Comparison of ENCODE assay signal across 9 cellular contexts in the genomic region with DNA sequence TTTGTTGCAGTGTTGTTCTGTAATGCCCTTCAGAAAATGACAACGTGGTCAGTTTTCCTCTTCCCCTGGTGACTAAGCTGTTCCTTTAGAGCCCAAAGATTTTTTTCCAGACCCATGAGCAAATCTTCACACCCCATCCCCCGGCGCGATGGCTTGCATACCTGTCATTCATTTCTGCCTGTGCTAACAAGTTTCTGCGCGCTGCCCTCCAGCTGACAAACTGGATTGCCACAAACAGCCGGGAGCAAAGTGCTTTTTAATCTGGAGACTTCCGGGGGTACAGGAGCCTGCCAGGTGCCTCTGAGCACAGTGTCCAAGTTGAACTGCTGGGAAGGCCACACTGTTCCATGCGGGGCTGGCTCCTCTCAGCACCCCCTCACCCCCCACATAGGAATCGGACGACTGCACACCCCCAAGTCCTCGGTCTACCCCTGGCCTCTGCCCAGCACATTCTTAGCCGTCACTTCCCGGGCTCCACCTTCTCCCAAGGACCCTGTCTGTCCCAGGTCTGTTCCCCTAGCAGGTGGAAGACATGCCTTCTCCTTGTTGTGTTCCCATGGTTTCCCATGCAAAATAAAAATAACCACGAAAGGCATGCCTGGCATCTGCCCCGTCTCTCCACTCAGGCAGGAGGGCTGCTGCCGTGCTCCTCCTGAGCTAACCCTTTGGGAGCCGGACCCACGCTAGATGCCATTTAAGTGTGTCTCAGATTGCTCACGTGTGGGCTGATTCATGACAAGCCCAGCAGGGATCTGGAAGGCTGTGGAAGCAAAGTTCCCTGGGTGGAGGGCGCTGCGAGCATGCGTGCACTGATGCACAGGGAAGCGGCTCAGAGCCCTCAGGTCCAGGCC. TPM values are rescaled to one million over a fixed set of nuclear protein-coding genes. Genes with fewer than 3 reads are reported as not detected.
A peak's percentile ranks its signal among the peaks of the same experiment; 100 is the strongest.
DNase-seq lines count a peak whose midpoint lies in the region; ATAC-seq, FAIRE-seq and TF ChIP-seq lines count a peak whose summit lies in the region.
"Had no signal": no experiment of that assay in that cellular context is flagged by ENCODE, and none has a peak within 500 bp of the region (broad histone marks: within the 10 kb centered on the region; RNA-seq: fewer than 3 reads in every experiment).

No MANE protein-coding gene starts in this region.

- WGBS in small intestine, 3 donors, result 46 to 69% (median 55%) methylated on average over 24 of the region's 24 CpGs

- no peaks in the 10 kb centered on the region for H3K9me2 ChIP-seq in GM23338 (ENCODE audit: insufficient read depth)

- no peak overlapping the region for H3K4me2 ChIP-seq in GM23338

- no peaks in the 10 kb centered on the region for H3K9me3 ChIP-seq in small intestine (ENCODE audit: control insufficient read depth, low read depth)

- H2AFZ ChIP-seq in GM23338, result no peak overlapping the region

- H3K79me2 ChIP-seq in GM23338 (replicated peaks; ENCODE audit: insufficient read depth), result no peaks in the 10 kb centered on the region

- H3K27ac ChIP-seq in GM23338 (ENCODE audit: low read depth), result no peak overlapping the region
- peak overlapping the region; percentile 78 for H3K27ac ChIP-seq in brain microvascular endothelial cell
- H3K27ac ChIP-seq in small intestine (ENCODE audit: low read depth in 1 of 2, low read length in 1 of 2), result no peak overlapping the region

- H3K27me3 Mint-ChIP-seq in GM23338 (ENCODE audit: insufficient read depth, low read depth, poor library complexity), result no peaks in the 10 kb centered on the region

- H3K27me3 ChIP-seq in GM23338 (ENCODE audit: insufficient read depth) (no peaks in the 10 kb centered on the region), brain microvascular endothelial cell (replicated peaks) (no peaks in the 10 kb centered on the region), small intestine (ENCODE audit: control insufficient read depth in 2 of 2, insufficient read depth in 2 of 2, low read length in 2 of 2) (no peaks in the 10 kb centered on the region)

- in situ Hi-C loops in brain microvascular endothelial cell (cut with HindIII; ENCODE audit: low pct_ligation_motif_present, low sequenced_read_pairs), result no loop called here

- H3K4me3 Mint-ChIP-seq in GM23338, result no peak overlapping the region

- H3K4me1 Mint-ChIP-seq in GM23338, result peaks cover 6% of the 10 kb centered on the region; the same call in 2 of the 3 replicates

- peaks cover 24% of the 10 kb centered on the region for H3K36me3 Mint-ChIP-seq in GM23338 (ENCODE audit: low read depth)

- no peak overlapping the region for H3K27ac Mint-ChIP-seq in GM23338

- H4K20me1 ChIP-seq in GM23338 (replicated peaks; ENCODE audit: insufficient read depth), result peaks cover 3% of the 10 kb centered on the region; the same call in 1 of the 2 replicates

- H3F3A ChIP-seq in GM23338 (replicated peaks; ENCODE audit: low read depth), result no peaks in the 10 kb centered on the region

- TF ChIP-seq CTCF in GM23338 (conservative IDR thresholded peaks at IDR 0.05; ENCODE audit: low read depth in 2 of 2) (no peak), brain microvascular endothelial cell (IDR thresholded peaks at IDR 0.05; ENCODE audit: low read depth, low read length, missing control alignments) (no peak), GM20000 (IDR thresholded peaks at IDR 0.05; ENCODE audit: extremely low read depth, missing control alignments) (no peak)

- peak; percentile 38 for DNase-seq in GM23338 (ENCODE audit: low spot score)
- peak; percentile 89 for DNase-seq in brain microvascular endothelial cell
- peak; percentile 77 for DNase-seq in iris pigment epithelial cell (ENCODE audit: low read depth)
- peak; percentile 48 for DNase-seq in small intestine
- no peak for DNase-seq in GM20000 (ENCODE audit: low spot score)
- no peak for DNase-seq in AML-193 (lab: John Stamatoyannopoulos, UW)
- DNase-seq in stimulated activated CD4-positive, alpha-beta T cell treated with anti-CD3 and anti-CD28 coated beads, Interleukin-2, amount 100 ng/mL, for 48 hours, result no peak

- H3K4me1 ChIP-seq in GM23338 (ENCODE audit: insufficient read depth), result no peaks in the 10 kb centered on the region
- H3K4me1 ChIP-seq in small intestine (ENCODE audit: control insufficient read depth in 2 of 2, insufficient read depth in 1 of 2, low read depth in 1 of 2, low read length in 1 of 2), result no peaks in the 10 kb centered on the region

- no peak overlapping the region for H3K4me3 ChIP-seq in GM23338
- H3K4me3 ChIP-seq in brain microvascular endothelial cell (ENCODE audit: low read depth, low read length), result no peak overlapping the region
- no peak overlapping the region for H3K4me3 ChIP-seq in small intestine (ENCODE audit: low read depth in 1 of 2, low read length in 2 of 2)

- H3K9me3 Mint-ChIP-seq in GM23338, result no peaks in the 10 kb centered on the region

- H3K36me3 ChIP-seq in GM23338 (ENCODE audit: insufficient read depth) (no peaks in the 10 kb centered on the region), brain microvascular endothelial cell (replicated peaks) (peaks cover 58% of the 10 kb centered on the region), small intestine (ENCODE audit: control insufficient read depth in 2 of 2, insufficient read depth in 2 of 2, low read length in 2 of 2) (no peaks in the 10 kb centered on the region)

- FAIRE-seq in small intestine (lab: Jason Lieb, UNC), result no peak
- FAIRE-seq: islet of Langerhans had no signal

- ATAC-seq in GM23338, result no peak
- ATAC-seq in GM21360 (IDR thresholded peaks at IDR 0.05; ENCODE audit: unreplicated experiment), result no peak

TF ChIP-seq in GM23338, 12 proteins besides CTCF, POLR2A, EP300 and RAD21 (continues in another document):
- TF ChIP-seq EZH2phosphoT487 (IDR thresholded peaks at IDR 0.05; ENCODE audit: unreplicated experiment), result no peak
- no peak for TF ChIP-seq JUNB (IDR thresholded peaks at IDR 0.05; ENCODE audit: unreplicated experiment)
- no peak for TF ChIP-seq CREB1 (CRISPR knock-in tag; IDR thresholded peaks at IDR 0.05; ENCODE audit: low read depth)
- no peak for TF ChIP-seq NANOG (IDR thresholded peaks at IDR 0.05; ENCODE audit: borderline replicate concordance)
- no peak for TF ChIP-seq STAT1 (IDR thresholded peaks at IDR 0.05; ENCODE audit: unreplicated experiment)
- TF ChIP-seq ZNF331 (CRISPR knock-in tag; IDR thresholded peaks at IDR 0.05; ENCODE audit: low read depth), result no peak
- TF ChIP-seq POLR2AphosphoS5 (IDR thresholded peaks at IDR 0.05; ENCODE audit: low read depth), result no peak
- TF ChIP-seq, protein P1, sequence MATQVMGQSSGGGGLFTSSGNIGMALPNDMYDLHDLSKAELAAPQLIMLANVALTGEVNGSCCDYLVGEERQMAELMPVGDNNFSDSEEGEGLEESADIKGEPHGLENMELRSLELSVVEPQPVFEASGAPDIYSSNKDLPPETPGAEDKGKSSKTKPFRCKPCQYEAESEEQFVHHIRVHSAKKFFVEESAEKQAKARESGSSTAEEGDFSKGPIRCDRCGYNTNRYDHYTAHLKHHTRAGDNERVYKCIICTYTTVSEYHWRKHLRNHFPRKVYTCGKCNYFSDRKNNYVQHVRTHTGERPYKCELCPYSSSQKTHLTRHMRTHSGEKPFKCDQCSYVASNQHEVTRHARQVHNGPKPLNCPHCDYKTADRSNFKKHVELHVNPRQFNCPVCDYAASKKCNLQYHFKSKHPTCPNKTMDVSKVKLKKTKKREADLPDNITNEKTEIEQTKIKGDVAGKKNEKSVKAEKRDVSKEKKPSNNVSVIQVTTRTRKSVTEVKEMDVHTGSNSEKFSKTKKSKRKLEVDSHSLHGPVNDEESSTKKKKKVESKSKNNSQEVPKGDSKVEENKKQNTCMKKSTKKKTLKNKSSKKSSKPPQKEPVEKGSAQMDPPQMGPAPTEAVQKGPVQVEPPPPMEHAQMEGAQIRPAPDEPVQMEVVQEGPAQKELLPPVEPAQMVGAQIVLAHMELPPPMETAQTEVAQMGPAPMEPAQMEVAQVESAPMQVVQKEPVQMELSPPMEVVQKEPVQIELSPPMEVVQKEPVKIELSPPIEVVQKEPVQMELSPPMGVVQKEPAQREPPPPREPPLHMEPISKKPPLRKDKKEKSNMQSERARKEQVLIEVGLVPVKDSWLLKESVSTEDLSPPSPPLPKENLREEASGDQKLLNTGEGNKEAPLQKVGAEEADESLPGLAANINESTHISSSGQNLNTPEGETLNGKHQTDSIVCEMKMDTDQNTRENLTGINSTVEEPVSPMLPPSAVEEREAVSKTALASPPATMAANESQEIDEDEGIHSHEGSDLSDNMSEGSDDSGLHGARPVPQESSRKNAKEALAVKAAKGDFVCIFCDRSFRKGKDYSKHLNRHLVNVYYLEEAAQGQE (IDR thresholded peaks at IDR 0.05; ENCODE audit: unreplicated experiment), result no peak

RNA-seq across cellular contexts. Expression of gene RILPL1, which starts 14.1 kb away (rescaled TPM):
- 5.8 and 7.9 TPM in 2 replicates for total RNA-seq in GM23338 (2014; rRNA removed; shearing (Covaris generic))
- polyA plus RNA-seq in GM23338 (2016; fragmentation: Nextera tagmentation; extraction: Ambion mirVana), result 3.9 and 4.4 TPM in 2 replicates
- polyA plus RNA-seq in small intestine, result 1 to 10 TPM; 1.1 to 3.9 (median 3.5) TPM

Comparison
In these comparisons a context has a peak if more than half of its experiments do, and no peak if none do; other contexts are left out.
1. DNase-seq: peak in GM23338 (single experiment), brain microvascular endothelial cell (single experiment), iris pigment epithelial cell (single experiment) and small intestine (single experiment); none in GM20000 (single experiment), AML-193 (0 of 2) and stimulated activated CD4-positive, alpha-beta T cell treated with anti-CD3 and anti-CD28 coated beads, Interleukin-2, amount 100 ng/mL, for 48 hours (0 of 2).